Comparison of ENCODE assay signal across 8 cellular contexts in the genomic region with DNA sequence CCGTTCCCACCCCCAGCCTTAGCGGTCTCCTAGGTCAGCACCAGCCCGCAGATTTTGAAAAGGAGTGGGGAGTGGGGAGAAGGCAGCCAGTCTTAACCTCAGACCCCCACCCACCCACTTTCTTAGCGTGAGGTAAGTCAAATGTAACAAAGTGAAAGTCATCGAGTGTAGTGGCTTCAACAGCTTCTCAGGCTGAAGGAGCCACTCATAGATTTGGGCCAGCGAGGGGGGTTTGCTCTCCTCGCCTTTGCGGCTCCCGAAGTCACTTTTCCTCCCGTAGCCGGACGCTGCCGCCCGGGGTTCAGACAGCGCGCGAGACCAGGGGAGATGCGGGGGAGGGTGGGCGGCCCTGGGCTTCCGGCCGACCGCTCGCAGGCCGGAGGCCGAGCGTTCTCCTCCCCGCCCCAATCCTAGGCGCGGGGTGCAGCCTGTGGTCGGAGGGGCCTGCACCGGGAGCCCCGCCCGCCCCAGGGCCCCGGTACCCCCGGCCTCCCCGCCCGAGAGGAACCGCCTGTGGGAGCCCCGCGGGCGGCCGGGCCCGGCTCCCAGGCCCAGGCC. TPM values are rescaled to one million over a fixed set of nuclear protein-coding genes. Genes with fewer than 3 reads are reported as not detected.
DNase-seq lines count a peak whose midpoint lies in the region; ATAC-seq, FAIRE-seq and TF ChIP-seq lines count a peak whose summit lies in the region.

No MANE protein-coding gene starts in this region.

- no peak for FAIRE-seq in endothelial cell of umbilical vein (lab: Jason Lieb, UNC)

- no peaks in the 10 kb centered on the region for H4K20me1 ChIP-seq in endothelial cell of umbilical vein (replicated peaks; ENCODE audit: control insufficient read depth, extremely low read depth, insufficient read depth, low read length)

- H3K4me3 ChIP-seq in BJ (ENCODE audit: low read depth, low read length) (peak overlapping the region; percentile 13), endothelial cell of umbilical vein (replicated peaks in 1 of 3; ENCODE audit: insufficient read depth in 1 of 3, low read depth in 1 of 3, low read length in 3 of 3) (peak overlapping the region in 1 of 3 experiments; percentile 25), neuron (ENCODE audit: low read length) (peak overlapping the region; percentile 30), prostate gland (peak overlapping the region in 1 of 2 donors; percentile 6)

- peak overlapping the region; percentile 31 for H3K4me2 ChIP-seq in endothelial cell of umbilical vein (ENCODE audit: insufficient read depth, low read length)

- no peaks in the 10 kb centered on the region for H3K9me3 Mint-ChIP-seq in IgD-negative memory B cell

- H2AFZ ChIP-seq in endothelial cell of umbilical vein (ENCODE audit: low read depth, low read length) = no peak overlapping the region
- no peak overlapping the region for H2AFZ ChIP-seq in neuron (ENCODE audit: low read depth, low read length)

- no peaks in the 10 kb centered on the region for H3K9me1 ChIP-seq in endothelial cell of umbilical vein (replicated peaks; ENCODE audit: control insufficient read depth, extremely low read depth, insufficient read depth, low read length)

- H3K4me1 Mint-ChIP-seq in IgD-negative memory B cell = peaks cover 8 to 20% (median 20%) of the 10 kb centered on the region in 3 donors

- TF ChIP-seq POLR2A in endothelial cell of umbilical vein (IDR thresholded peaks at IDR 0.05; ENCODE audit: low read depth, low read length) = no peak
- TF ChIP-seq POLR2A in prostate gland (IDR thresholded peaks at IDR 0.05) = no peak

- H3K9ac ChIP-seq in endothelial cell of umbilical vein (replicated peaks; ENCODE audit: extremely low read depth, insufficient read depth, low read length) = no peak overlapping the region

- CTCF ChIA-PET in BJ (lab: Yijun Ruan, JAX) (interaction anchor here (16.9 kb wide), 1 partner anchor 272 kb away, joined by 208 read pairs; no protein-coding TSS in a partner anchor), endothelial cell of umbilical vein (lab: Charles Lee) (interaction anchor here (1.5 to 12.0 kb wide), 2 partner anchors 272 to 673 kb away, joined by 3 to 443 read pairs; no protein-coding TSS in a partner anchor)

- H3K27ac ChIP-seq in endothelial cell of umbilical vein (ENCODE audit: insufficient read depth, low read depth, low read length) (no peak overlapping the region), prostate gland (no peak overlapping the region)

- intact Hi-C loops in endothelial cell of umbilical vein (cut with micrococcal nuclease) = no loop called here
- intact Hi-C loops in prostate gland (cut with DNase I) = no loop called here

- ATAC-seq in GM18870 (IDR thresholded peaks at IDR 0.05; ENCODE audit: unreplicated experiment) = no peak

- POLR2A ChIA-PET in BJ (lab: Charles Lee) = no interaction called here
- POLR2A ChIA-PET in endothelial cell of umbilical vein (lab: Charles Lee) = no interaction called here

- DNase-seq in BJ (ENCODE audit: low read depth) = no peak
- no peak for DNase-seq in endothelial cell of umbilical vein (ENCODE audit: low read depth, low spot score)
- no peak for DNase-seq in prostate gland (ENCODE audit: low spot score)
- DNase-seq in SHP77 treated with DMSO at 0.1 percent for 48 hours (lab: John Stamatoyannopoulos, UW) = no peak
- no peak for DNase-seq in NCI-H2227 (lab: John Stamatoyannopoulos, UW; ENCODE audit: unreplicated experiment)

- H3K27me3 ChIP-seq in BJ (ENCODE audit: control insufficient read depth, insufficient read depth, low read length) = peaks cover 66% of the 10 kb centered on the region
- H3K27me3 ChIP-seq in endothelial cell of umbilical vein (ENCODE audit: control insufficient read depth in 2 of 2, insufficient read depth in 2 of 2, low read length in 2 of 2) = peaks cover 73 to 83% of the 10 kb centered on the region in 2 experiments
- peaks cover 74% of the 10 kb centered on the region for H3K27me3 ChIP-seq in neuron (ENCODE audit: insufficient read depth, low read length)
- H3K27me3 ChIP-seq in prostate gland (replicated peaks; ENCODE audit: insufficient read depth) = peaks cover 58% of the 10 kb centered on the region

- no peak for TF ChIP-seq CTCF in BJ (IDR thresholded peaks at IDR 0.05; ENCODE audit: insufficient read depth, low read depth, low read length)
- no peak for TF ChIP-seq CTCF in endothelial cell of umbilical vein (IDR thresholded peaks at IDR 0.05; ENCODE audit: extremely low read depth in 1 of 2, insufficient read depth in 1 of 2, low read depth in 1 of 2, low read length in 2 of 2)
- no peak for TF ChIP-seq CTCF in prostate gland (IDR thresholded peaks at IDR 0.05)

- H3K9me3 ChIP-seq in endothelial cell of umbilical vein (replicated peaks; ENCODE audit: control insufficient read depth, insufficient read depth, low read length) (no peaks in the 10 kb centered on the region), neuron (ENCODE audit: low read length) (no peaks in the 10 kb centered on the region), prostate gland (no peaks in the 10 kb centered on the region)

- H3K27me3 Mint-ChIP-seq in IgD-negative memory B cell = peaks cover 54% of the 10 kb centered on the region

- peak overlapping the region in 1 of 3 donors; percentile 87 for H3K27ac Mint-ChIP-seq in IgD-negative memory B cell

- no peaks in the 10 kb centered on the region for H3K36me3 Mint-ChIP-seq in IgD-negative memory B cell

- dilution Hi-C loops in endothelial cell of umbilical vein (cut with MboI; ENCODE audit: extremely low pct_ligation_motif_present, low sequenced_read_pairs) = no loop called here

- H3K79me2 ChIP-seq in endothelial cell of umbilical vein (ENCODE audit: control insufficient read depth, insufficient read depth, low read length) = no peaks in the 10 kb centered on the region

- 5% methylated on average over 42 of the region's 43 CpGs for WGBS in prostate gland

- H3K4me1 ChIP-seq in endothelial cell of umbilical vein (ENCODE audit: control insufficient read depth, extremely low read depth, insufficient read depth, low read length) (peaks cover 15% of the 10 kb centered on the region), neuron (ENCODE audit: insufficient read depth, low read length) (peaks cover 32% of the 10 kb centered on the region), prostate gland (replicated peaks) (peaks cover 9% of the 10 kb centered on the region)

- H3K36me3 ChIP-seq in BJ (ENCODE audit: control insufficient read depth, insufficient read depth, low read length) (no peaks in the 10 kb centered on the region), endothelial cell of umbilical vein (ENCODE audit: control insufficient read depth in 2 of 2, extremely low read depth in 1 of 2, insufficient read depth in 2 of 2, low read length in 2 of 2) (no peaks in the 10 kb centered on the region), neuron (ENCODE audit: insufficient read depth, low read length) (no peaks in the 10 kb centered on the region), prostate gland (no peaks in the 10 kb centered on the region)

- no TSS peak for BruUV-seq in endothelial cell of umbilical vein (replicated peaks; lab: Mats Ljungman, UMichigan)

- H3K4me3 Mint-ChIP-seq in IgD-negative memory B cell = peak overlapping the region; percentile 73 to 91 (median 76)

TF ChIP-seq in endothelial cell of umbilical vein, 7 proteins besides CTCF, POLR2A, EP300 and RAD21:
- TF ChIP-seq FOS (IDR thresholded peaks at IDR 0.05; ENCODE audit: borderline replicate concordance, insufficient read depth, low read length) (no peak), EZH2 (IDR thresholded peaks at IDR 0.05; ENCODE audit: borderline replicate concordance, low read depth, low read length, severe bottlenecking) (peak; percentile 9)

RNA-seq across cellular contexts. Expression of a gene that starts 3.4 kb away (rescaled TPM):
- polyA plus RNA-seq in BJ (2011; rRNA removed) (not detected in 2 replicates), IgD-negative memory B cell (not detected), endothelial cell of umbilical vein (not detected in 2 replicates)
- not detected in 2 replicates for polyA minus RNA-seq in BJ (2011; rRNA and poly(A)+ RNA removed)
- total RNA-seq in endothelial cell of umbilical vein (not detected in 2 replicates), prostate gland (under 1 TPM in 1 of 2 donors, not detected in 1; 0.14 TPM)
- polyA plus RNA-seq in endothelial cell of umbilical vein (2011; cell fraction: cytosol; rRNA removed) = not detected in 2 replicates
- polyA plus RNA-seq in endothelial cell of umbilical vein (2011; cell fraction: nucleus; rRNA removed) = not detected in 2 replicates
- not detected in 2 replicates for polyA plus RNA-seq in endothelial cell of umbilical vein (2012)
- polyA minus RNA-seq in endothelial cell of umbilical vein = not detected in 2 replicates
- not detected for polyA minus RNA-seq in endothelial cell of umbilical vein (2011; cell fraction: cytosol; rRNA and poly(A)+ RNA removed)
- polyA minus RNA-seq in endothelial cell of umbilical vein (2011; cell fraction: nucleus; rRNA and poly(A)+ RNA removed) = not detected in 2 replicates
